ENCODE assay signal across 26 cellular contexts in the genomic region with DNA sequence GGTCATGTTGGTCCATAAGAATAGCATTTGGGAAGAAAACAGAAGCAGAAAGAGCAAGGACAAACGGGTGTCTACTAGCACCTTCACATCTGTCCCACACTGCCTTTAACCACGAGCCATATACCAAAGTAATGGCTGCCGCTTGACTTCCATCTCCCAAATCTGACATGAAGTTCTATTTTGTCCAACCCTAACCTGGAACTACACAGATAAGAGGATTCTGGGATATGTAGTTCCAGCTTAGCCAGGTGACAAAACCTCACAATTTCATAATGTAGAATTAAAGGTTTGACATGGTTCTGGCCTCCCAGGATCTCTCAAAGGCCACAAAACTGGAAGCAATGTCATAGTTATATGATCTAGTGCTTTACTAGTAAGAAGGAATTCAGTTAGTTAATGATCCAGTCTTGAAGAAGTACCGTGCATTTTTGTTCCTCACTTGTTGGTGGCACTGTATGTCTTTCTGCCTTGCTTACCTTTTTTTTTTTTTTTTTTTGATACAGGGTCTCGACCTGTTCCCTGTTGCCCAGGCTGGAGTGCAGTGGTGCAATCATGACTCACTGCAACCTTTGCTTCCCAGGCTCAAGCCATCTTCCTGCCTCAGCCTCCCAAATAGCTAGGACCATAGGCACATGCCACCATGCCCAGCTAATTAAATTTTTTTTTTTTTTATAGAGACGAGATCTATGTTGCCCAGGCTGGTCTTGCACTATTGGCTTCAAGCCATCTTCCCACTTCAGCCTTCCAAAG.
"Had no signal": no experiment of that assay in that cellular context is flagged by ENCODE, and none has a peak within 500 bp of the region (broad histone marks: within the 10 kb centered on the region; RNA-seq: fewer than 3 reads in every experiment).

No MANE protein-coding gene starts in this region.

- H3K9me3 ChIP-seq: gastrocnemius medialis, left ventricle myocardium inferior, lower lobe of right lung, sigmoid colon, spleen, testis, tibial artery had no signal

- H3K4me1 ChIP-seq: gastrocnemius medialis, lower lobe of right lung, parathyroid adenoma, spleen, testis, tibial artery had no signal

- H3K79me2 ChIP-seq: parathyroid adenoma had no signal

- H3K4me2 ChIP-seq: hepatocyte, neural progenitor cell had no signal

- H3K27me3 ChIP-seq: dorsolateral prefrontal cortex, gastrocnemius medialis, hepatocyte, neural progenitor cell, sigmoid colon, spleen, testis, tibial artery had no signal

- H3K4me3 Mint-ChIP-seq: naive B cell; nephron; neural progenitor cell; stimulated activated memory B cell treated with anti-CD40 and anti-IgM and Interleukin-4, amounts not matched to agents 10 μg/mL and 1 μg/mL and 100 μg/mL, for 72 hours; type B pancreatic cell had no signal

- H3K36me3 ChIP-seq: gastrocnemius medialis, left ventricle myocardium inferior, lower lobe of right lung, neural progenitor cell, spleen, tibial artery had no signal

- FAIRE-seq: colon, kidney had no signal

- H3K9me3 Mint-ChIP-seq: naive B cell; nephron; neural progenitor cell; stimulated activated memory B cell treated with anti-CD40 and anti-IgM and Interleukin-4, amounts not matched to agents 10 μg/mL and 1 μg/mL and 100 μg/mL, for 72 hours; type B pancreatic cell had no signal

- H2AFZ ChIP-seq: hepatocyte, neural progenitor cell, parathyroid adenoma had no signal

- H3K27me3 Mint-ChIP-seq: naive B cell, progenitor cell of endocrine pancreas, type B pancreatic cell had no signal

- ATAC-seq: esophagus mucosa; gastrocnemius medialis; lower lobe of right lung; stimulated activated memory B cell treated with anti-CD40 and anti-IgM and Interleukin-4, amounts not matched to agents 10 μg/mL and 1 μg/mL and 100 μg/mL, for 72 hours; stimulated activated naive CD8-positive, alpha-beta T cell treated with anti-CD3 and anti-CD28 coated beads, Interleukin-15, Interleukin-2, amounts not matched to agents 100 U/mL and 50 U/mL, for 24 hours had no signal

- H3K9ac ChIP-seq: neural progenitor cell, parathyroid adenoma had no signal

- H3K27ac Mint-ChIP-seq: nephron; neural progenitor cell; progenitor cell of endocrine pancreas; stimulated activated memory B cell treated with anti-CD40 and anti-IgM and Interleukin-4, amounts not matched to agents 10 μg/mL and 1 μg/mL and 100 μg/mL, for 72 hours; type B pancreatic cell had no signal

- H3K27ac ChIP-seq: dorsolateral prefrontal cortex, epithelial cell of prostate, gastrocnemius medialis, hepatocyte, left ventricle myocardium inferior, lower lobe of right lung, neural progenitor cell, parathyroid adenoma, spleen, testis, tibial artery had no signal

- H3K4me3 ChIP-seq: dorsolateral prefrontal cortex, gastrocnemius medialis, hepatocyte, left ventricle myocardium inferior, lower lobe of right lung, neural progenitor cell, sigmoid colon, spleen, testis, tibial artery had no signal

- DNase-seq: dorsolateral prefrontal cortex; effector CD4-positive, alpha-beta T cell; foreskin fibroblast; gastrocnemius medialis; head of caudate nucleus; kidney; left ventricle myocardium inferior; lower lobe of right lung; naive B cell; sigmoid colon; spleen; stimulated activated CD4-positive, alpha-beta T cell treated with anti-CD3 and anti-CD28 coated beads, Interleukin-4, amount 100 ng/mL, for 4 hours; stimulated activated naive CD8-positive, alpha-beta T cell treated with anti-CD3 and anti-CD28 coated beads, Interleukin-15, Interleukin-2, amounts not matched to agents 100 U/mL and 50 U/mL, for 24 hours; substantia nigra; testis; tibial artery had no signal

- H3K36me3 Mint-ChIP-seq: naive B cell; stimulated activated memory B cell treated with anti-CD40 and anti-IgM and Interleukin-4, amounts not matched to agents 10 μg/mL and 1 μg/mL and 100 μg/mL, for 72 hours had no signal

- H3K4me1 Mint-ChIP-seq: naive B cell; neural progenitor cell; stimulated activated memory B cell treated with anti-CD40 and anti-IgM and Interleukin-4, amounts not matched to agents 10 μg/mL and 1 μg/mL and 100 μg/mL, for 72 hours had no signal
